ENCODE assay signal across 29 cellular contexts in the genomic region with DNA sequence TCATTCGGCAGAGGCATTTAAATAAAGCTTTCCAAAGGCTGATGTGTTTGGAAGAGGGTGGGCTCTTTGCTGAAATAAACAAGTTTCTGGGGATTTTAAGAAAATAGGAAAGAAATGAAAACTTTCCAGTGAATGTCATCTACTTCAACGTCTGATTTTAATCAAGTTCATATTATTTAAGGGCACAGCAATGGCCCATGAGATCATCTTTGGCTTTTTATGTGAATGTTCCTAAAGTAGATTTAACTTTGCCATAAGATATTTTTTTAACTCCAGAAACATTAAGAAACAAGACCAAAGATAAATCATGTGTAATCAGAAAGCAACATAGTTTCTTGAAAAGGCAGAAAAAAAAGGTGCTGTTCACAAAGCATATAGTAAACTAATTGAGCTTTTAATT.
"Had no signal": no experiment of that assay in that cellular context is flagged by ENCODE, and none has a peak within 500 bp of the region (broad histone marks: within the 10 kb centered on the region; RNA-seq: fewer than 3 reads in every experiment).

No MANE protein-coding gene starts in this region.

- DNase-seq: activated B cell treated with CpG ODN at 0.5 μM for 24 hours; activated CD4-positive, alpha-beta T cell treated with anti-CD3 and anti-CD28 coated beads, Interleukin-2, amount 50 U/mL, for 1 hour; activated effector memory CD4-positive, alpha-beta T cell treated with Interleukin-2 at 50 U/mL for 16 hours; activated naive CD4-positive, alpha-beta T cell treated with Interleukin-2 at 50 U/mL for 16 hours; activated T-cell treated with anti-CD3 and anti-CD28 coated beads for 4 hours; adrenal gland; aorta; body of pancreas; cerebellar nuclear complex; colonic mucosa; effector CD8-positive, alpha-beta T cell; erythroblast; gastrocnemius medialis; glutamatergic neuron; islet precursor cell; left ventricle myocardium inferior; naive B cell; nephron progenitor cell; pancreas; retina; stimulated activated CD4-positive, alpha-beta T cell treated with anti-CD3 and anti-CD28 coated beads, Interleukin-12 subunit alpha, Interleukin-12 subunit beta, amount 100 ng/mL, for 4 hours; stimulated activated CD4-positive, alpha-beta T cell treated with anti-CD3 and anti-CD28 coated beads, Interleukin-4, amount 100 ng/mL, for 1 hour; stimulated activated naive CD8-positive, alpha-beta T cell treated with anti-CD3 and anti-CD28 coated beads, Interleukin-15, Interleukin-2, amounts not matched to agents 100 U/mL and 50 U/mL, for 24 hours; T-helper 1 cell had no signal

- H3K27me3 ChIP-seq: adrenal gland, body of pancreas, cardiac muscle cell, colonic mucosa, gastrocnemius medialis, testis had no signal

- H3K4me3 ChIP-seq: adrenal gland, body of pancreas, cardiac muscle cell, colonic mucosa, gastrocnemius medialis, left ventricle myocardium inferior, lung, pancreas, prostate gland, skin epidermis, testis had no signal

- ATAC-seq: body of pancreas; gastrocnemius medialis; pancreas; stimulated activated naive CD8-positive, alpha-beta T cell treated with anti-CD3 and anti-CD28 coated beads, Interleukin-15, Interleukin-2, amounts not matched to agents 100 U/mL and 50 U/mL, for 24 hours had no signal

- H3K9me3 ChIP-seq: adrenal gland, body of pancreas, colonic mucosa, gastrocnemius medialis, left ventricle myocardium inferior, pancreas, prostate gland, testis had no signal

- H3K36me3 ChIP-seq: adrenal gland, cardiac muscle cell, colonic mucosa, gastrocnemius medialis, left ventricle myocardium inferior, pancreas, prostate gland had no signal

- H3K27ac ChIP-seq: adrenal gland, body of pancreas, cardiac muscle cell, colonic mucosa, gastrocnemius medialis, left ventricle myocardium inferior, pancreas, prostate gland, testis had no signal

- H3K4me1 ChIP-seq: adrenal gland, body of pancreas, colonic mucosa, gastrocnemius medialis, left ventricle myocardium inferior, pancreas, prostate gland, testis had no signal
